In the genomic region with DNA sequence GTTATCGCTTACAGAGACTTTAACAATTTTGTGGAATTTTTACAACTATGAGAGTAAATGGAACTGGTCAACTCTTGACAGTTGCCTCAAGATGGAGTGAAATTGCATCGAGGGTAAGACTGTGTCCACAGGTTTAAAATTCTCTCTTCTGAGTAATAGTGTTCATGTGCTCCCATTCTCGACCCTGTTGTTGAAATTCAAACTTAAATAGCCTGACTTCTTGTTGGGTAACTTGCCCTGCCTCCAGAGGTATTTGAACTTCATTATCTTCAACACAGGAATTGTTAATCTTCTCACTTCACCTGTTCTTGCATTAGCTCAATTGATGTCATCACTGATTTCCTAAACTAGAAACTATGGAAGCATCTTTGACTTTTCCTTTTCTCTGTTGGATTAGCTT, we compare ENCODE assay signal across 20 cellular contexts.
DNase-seq lines count a peak whose midpoint lies in the region; ATAC-seq and TF ChIP-seq lines count a peak whose summit lies in the region.
"Had no signal": no experiment of that assay in that cellular context is flagged by ENCODE, and none has a peak within 500 bp of the region (broad histone marks: within the 10 kb centered on the region; RNA-seq: fewer than 3 reads in every experiment).

No MANE protein-coding gene starts in this region.

- H2AK5ac ChIP-seq in IMR-90 (ENCODE audit: low read depth, low read length) = no peak overlapping the region

- peaks cover 21 to 23% of the 10 kb centered on the region in 2 experiments; a peak in 3 of 4 replicates for H3K79me1 ChIP-seq in IMR-90 (ENCODE audit: low read depth in 1 of 2, low read length in 2 of 2)

- POLR2A ChIA-PET in IMR-90 (lab: Charles Lee; ENCODE audit: unreplicated experiment) = no interaction called here

- H3K23ac ChIP-seq in IMR-90 (ENCODE audit: low read depth, low read length) = no peak overlapping the region

- H3K27me3 ChIP-seq in BLaER1 treated with 17β-estradiol and CSF1 and Interleukin-3, amounts not matched to agents 10 nM and 100 nM = no peaks in the 10 kb centered on the region
- no peaks in the 10 kb centered on the region for H3K27me3 ChIP-seq in IMR-90 (ENCODE audit: control insufficient read depth, insufficient read depth, low read length)
- no peaks in the 10 kb centered on the region for H3K27me3 ChIP-seq in endocrine pancreas (ENCODE audit: control insufficient read depth, insufficient read depth, low read length)
- H3K27me3 ChIP-seq in neuron (ENCODE audit: insufficient read depth, low read length) = no peaks in the 10 kb centered on the region

- no peak for TF ChIP-seq CTCF in IMR-90 (conservative IDR thresholded peaks at IDR 0.05; ENCODE audit: low read depth, low read length)

- peaks cover 3% of the 10 kb centered on the region; the same call in 1 of the 2 replicates for H3K9me1 ChIP-seq in IMR-90 (ENCODE audit: insufficient read depth, low read length)

- CTCF ChIA-PET in IMR-90 (lab: Yijun Ruan, JAX) = interaction anchor here (0.8 kb wide), 1 partner anchor 217 kb away, joined by 3 read pairs; no protein-coding TSS in a partner anchor

- dilution Hi-C loops in IMR-90 (cut with HindIII; ENCODE audit: low sequenced_read_pairs, unreplicated experiment) = no loop called here

- no peak overlapping the region for H2AK9ac ChIP-seq in IMR-90 (replicated peaks; ENCODE audit: low read depth, low read length, poor library complexity)

- peaks cover 5 to 55% (median 31%) of the 10 kb centered on the region in 11 experiments; a peak in 18 of 22 replicates for H4K20me1 ChIP-seq in BLaER1 treated with 17β-estradiol and CSF1 and Interleukin-3, amounts not matched to agents 10 nM and 100 nM
- peaks cover 4% of the 10 kb centered on the region; the same call in 1 of the 2 replicates for H4K20me1 ChIP-seq in IMR-90 (ENCODE audit: insufficient read depth, low read length)

- H3K18ac ChIP-seq in IMR-90 (ENCODE audit: low read depth, low read length) = no peak overlapping the region

- H2BK5ac ChIP-seq in IMR-90 (ENCODE audit: low read depth, low read length, poor library complexity, severe bottlenecking) = no peak overlapping the region

- no TSS peak for BruUV-seq in IMR-90 (replicated peaks; lab: Mats Ljungman, UMichigan)

- H3K4me3 ChIP-seq in BLaER1 treated with 17β-estradiol and CSF1 and Interleukin-3, amounts not matched to agents 10 nM and 100 nM = no peak overlapping the region; a peak in 1 of 20 replicates
- H3K4me3 ChIP-seq in IMR-90 (ENCODE audit: insufficient read depth, low read depth, low read length) (no peak overlapping the region), endocrine pancreas (ENCODE audit: control insufficient read depth, insufficient read depth, low read length) (peak overlapping the region; percentile 43), neuron (ENCODE audit: low read length) (peak overlapping the region; percentile 3)

- H3K36me3 ChIP-seq in BLaER1 treated with 17β-estradiol and CSF1 and Interleukin-3, amounts not matched to agents 10 nM and 100 nM = peaks cover 0 to 13% (median 6%) of the 10 kb centered on the region in 11 experiments; a peak in 11 of 22 replicates
- H3K36me3 ChIP-seq in IMR-90 (ENCODE audit: control insufficient read depth, insufficient read depth, low read length) = no peaks in the 10 kb centered on the region
- H3K36me3 ChIP-seq in endocrine pancreas (ENCODE audit: control insufficient read depth, insufficient read depth, low read length) = no peaks in the 10 kb centered on the region
- H3K36me3 ChIP-seq in neuron (ENCODE audit: insufficient read depth, low read length) = peaks cover 2% of the 10 kb centered on the region

- intact Hi-C loops in IMR-90 (cut with micrococcal nuclease) = no loop called here

- H4K91ac ChIP-seq in IMR-90 (ENCODE audit: insufficient read depth, low read depth, low read length) = no peak overlapping the region

- H2AFZ ChIP-seq in IMR-90 (replicated peaks; ENCODE audit: low read length, poor library complexity) = no peak overlapping the region
- no peak overlapping the region for H2AFZ ChIP-seq in neuron (ENCODE audit: low read depth, low read length)

- TF ChIP-seq POLR2A in IMR-90 (IDR thresholded peaks at IDR 0.05; ENCODE audit: low read depth, low read length) = no peak

- H3K4me2 ChIP-seq in BLaER1 treated with 17β-estradiol and CSF1 and Interleukin-3, amounts not matched to agents 10 nM and 100 nM = peak overlapping the region; percentile 72 to 94 (median 87)
- H3K4me2 ChIP-seq in IMR-90 (ENCODE audit: low read depth, low read length) = 0 out of 2 replicates have a peak overlapping the region, but pooled peaks have one; percentile 7

- no CpG with 5 or more reads among the region's 3 CpGs for WGBS in IMR-90 (ENCODE audit: extremely low coverage in 2 of 2, insufficient read length in 1 of 2), 2 experiments

- H3K27ac ChIP-seq in BLaER1 treated with 17β-estradiol and CSF1 and Interleukin-3, amounts not matched to agents 10 nM and 100 nM = no peak overlapping the region
- no peak overlapping the region for H3K27ac ChIP-seq in IMR-90 (ENCODE audit: insufficient read depth, low read length)

- H2BK120ac ChIP-seq in IMR-90 (ENCODE audit: low read depth, low read length) = no peak overlapping the region

- H3K56ac ChIP-seq in IMR-90 (ENCODE audit: extremely low read depth, insufficient read depth, low read length) = no peak overlapping the region

- no peak overlapping the region for H3K4ac ChIP-seq in IMR-90 (ENCODE audit: low read depth, low read length)

- H4K5ac ChIP-seq in IMR-90 (ENCODE audit: low read depth, low read length) = no peak overlapping the region

- no peak for TF ChIP-seq RAD21 in IMR-90 (IDR thresholded peaks at IDR 0.05; ENCODE audit: low read length)

- H2BK15ac ChIP-seq in IMR-90 (ENCODE audit: low read depth, low read length) = no peak overlapping the region

- H3K9me3 ChIP-seq in BLaER1 treated with 17β-estradiol and CSF1 and Interleukin-3, amounts not matched to agents 10 nM and 100 nM (replicated peaks in 1 of 11) = no peaks in the 10 kb centered on the region
- no peaks in the 10 kb centered on the region for H3K9me3 ChIP-seq in IMR-90 (ENCODE audit: control insufficient read depth, insufficient read depth, low read length)
- H3K9me3 ChIP-seq in endocrine pancreas (ENCODE audit: control insufficient read depth, low read length) = no peaks in the 10 kb centered on the region
- H3K9me3 ChIP-seq in neuron (ENCODE audit: low read length) = no peaks in the 10 kb centered on the region

- H3K9ac ChIP-seq in BLaER1 treated with 17β-estradiol and CSF1 and Interleukin-3, amounts not matched to agents 10 nM and 100 nM = peak overlapping the region in 3 of 11 experiments; percentile 17 to 50 (median 40); a peak in 5 of 22 replicates
- no peak overlapping the region for H3K9ac ChIP-seq in IMR-90 (ENCODE audit: low read depth, low read length)
- H3K9ac ChIP-seq in endocrine pancreas (ENCODE audit: control insufficient read depth, insufficient read depth, low read length) = no peak overlapping the region

- no peak overlapping the region for H3K14ac ChIP-seq in IMR-90 (replicated peaks; ENCODE audit: low read depth, low read length)

- H4K8ac ChIP-seq in IMR-90 (ENCODE audit: low read depth in 2 of 2, low read length in 2 of 2) = no peak overlapping the region

- ATAC-seq in IMR-90 (ENCODE audit: low read depth) (no peak), GM21360 (IDR thresholded peaks at IDR 0.05; ENCODE audit: unreplicated experiment) (no peak), HG02938 (IDR thresholded peaks at IDR 0.05; ENCODE audit: unreplicated experiment) (no peak)
- ATAC-seq: natural killer cell treated with Interleukin-12 subunit alpha and Interleukin-12 subunit beta and Interleukin-15 and Interleukin-18, amount 100 ng/mL, for 72 hours; stimulated activated memory B cell treated with anti-CD40 and anti-IgM and Interleukin-4, amounts not matched to agents 10 μg/mL and 1 μg/mL and 100 μg/mL, for 72 hours had no signal

- in situ Hi-C loops in IMR-90 (cut with MboI; ENCODE audit: low sequenced_read_pairs) = no loop called here

- peaks cover 32 to 52% (median 43%) of the 10 kb centered on the region in 10 experiments for H3K4me1 ChIP-seq in BLaER1 treated with 17β-estradiol and CSF1 and Interleukin-3, amounts not matched to agents 10 nM and 100 nM
- peaks cover 4% of the 10 kb centered on the region for H3K4me1 ChIP-seq in IMR-90 (ENCODE audit: control insufficient read depth, insufficient read depth, low read length)
- H3K4me1 ChIP-seq in endocrine pancreas (ENCODE audit: control insufficient read depth, insufficient read depth, low read length) = peaks cover 23% of the 10 kb centered on the region
- H3K4me1 ChIP-seq in neuron (ENCODE audit: insufficient read depth, low read length) = peaks cover 35% of the 10 kb centered on the region

- H2BK20ac ChIP-seq in IMR-90 (ENCODE audit: low read depth, low read length) = no peak overlapping the region

- no peak for DNase-seq in IMR-90
- no peak for DNase-seq in DMS79 treated with DMSO at 0.1 percent for 48 hours (lab: John Stamatoyannopoulos, UW)
- no peak for DNase-seq in H4 (ENCODE audit: low spot score)
- DNase-seq: activated CD8-positive, alpha-beta memory T cell treated with anti-CD3 and anti-CD28 coated beads for 24 hours; activated naive CD4-positive, alpha-beta T cell treated with anti-CD3 and anti-CD28 coated beads, Interleukin-2, amount 50 U/mL, for 16 hours; activated T-cell treated with anti-CD3 and anti-CD28 coated beads, Interleukin-2, amount 50 U/mL, for 48 hours; CD8-positive, alpha-beta memory T cell; DMS53; hippocampal formation; NCI-H1694; NCI-H774; retina; T1000 had no signal

TF ChIP-seq in IMR-90, 13 proteins besides CTCF, POLR2A, EP300 and RAD21:
- TF ChIP-seq RCOR1 (IDR thresholded peaks at IDR 0.05; ENCODE audit: insufficient replicate concordance, low read length) (no peak), BHLHE40 (IDR thresholded peaks at IDR 0.05; ENCODE audit: low read depth, low read length) (no peak), FOS (IDR thresholded peaks at IDR 0.05; ENCODE audit: low read depth, low read length) (no peak), MAFK (IDR thresholded peaks at IDR 0.05; ENCODE audit: low read depth, low read length) (no peak), SMC3 (IDR thresholded peaks at IDR 0.05; ENCODE audit: low read depth, low read length) (no peak)

Comparison
In these comparisons a context has a peak if more than half of its experiments do, and no peak if none do; other contexts are left out.
1. H3K4me3 ChIP-seq: peak in endocrine pancreas (single experiment) and neuron (single experiment); none in BLaER1 treated with 17β-estradiol and CSF1 and Interleukin-3, amounts not matched to agents 10 nM and 100 nM (0 of 10) and IMR-90 (single experiment).